In the genomic region with DNA sequence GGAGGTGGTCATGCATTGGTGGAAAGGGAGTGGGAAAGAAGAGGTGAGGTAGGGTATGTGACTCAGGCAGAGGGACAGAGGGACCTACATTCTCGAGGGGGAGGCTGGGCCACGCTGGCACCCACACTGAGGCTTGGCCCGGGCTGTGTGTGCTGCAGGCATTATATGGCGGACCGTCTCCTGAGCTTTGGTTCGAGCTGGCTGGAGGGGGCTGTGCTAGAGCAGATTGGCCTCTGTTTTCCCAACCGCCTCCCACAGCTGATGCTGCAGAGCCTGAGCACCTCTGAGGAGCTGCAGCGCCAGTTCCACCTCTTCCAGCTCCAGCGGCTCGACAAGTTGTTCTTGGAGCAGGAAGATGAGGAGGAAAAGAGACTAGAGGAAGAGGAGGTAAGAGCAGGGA, we compare ENCODE assay signal across 23 cellular contexts. TPM values are rescaled to one million over a fixed set of nuclear protein-coding genes. Genes with fewer than 3 reads are reported as not detected.
"Had no signal": no experiment of that assay in that cellular context is flagged by ENCODE, and none has a peak within 500 bp of the region (broad histone marks: within the 10 kb centered on the region; RNA-seq: fewer than 3 reads in every experiment).

No MANE protein-coding gene starts in this region.

- H3K27ac ChIP-seq: esophagus muscularis mucosa, left ventricle myocardium inferior, ovary, psoas muscle, right atrium auricular region, tibial artery had no signal

- H3K9me3 Mint-ChIP-seq: activated CD4-positive, alpha-beta memory T cell treated with anti-CD3 and anti-CD28 coated beads for 36 hours; activated T-helper 1 cell treated with anti-CD3 and anti-CD28 coated beads, Interleukin-12 subunit alpha, Interleukin-12 subunit beta, Interleukin-2, Interleukin-4 antibody, amounts not matched to agents 30 ng/mL and 10 ng/mL and 1 ng/mL, durations not matched to agents 14 hours and 24 hours and 36 hours; brain; natural killer cell treated with Interleukin-12 subunit alpha and Interleukin-12 subunit beta and Interleukin-15 and Interleukin-18, amount 100 ng/mL, for 72 hours; stimulated activated naive CD8-positive, alpha-beta T cell treated with anti-CD3 and anti-CD28 coated beads, Interleukin-15, Interleukin-2, amounts not matched to agents 100 ng/mL and 50 ng/mL, for 24 hours; T-cell had no signal

- DNase-seq: activated CD4-positive, alpha-beta memory T cell treated with anti-CD3 and anti-CD28 coated beads for 36 hours; activated CD4-positive, alpha-beta T cell treated with anti-CD3 and anti-CD28 coated beads for 48 hours; activated naive CD4-positive, alpha-beta T cell; activated T-cell treated with anti-CD3 and anti-CD28 coated beads for 4 hours; dermis blood vessel endothelial cell; effector memory CD4-positive, alpha-beta T cell; hippocampal formation; left ventricle myocardium inferior; psoas muscle; stimulated activated CD4-positive, alpha-beta T cell treated with anti-CD3 and anti-CD28 coated beads, Interleukin-12 subunit alpha, Interleukin-12 subunit beta, amount 100 ng/mL, for 4 hours; stimulated activated CD4-positive, alpha-beta T cell treated with anti-CD3 and anti-CD28 coated beads, Interleukin-4, amount 100 ng/mL, for 4 hours; substantia nigra; T-cell had no signal

- H3K9me3 ChIP-seq: esophagus muscularis mucosa, left ventricle myocardium inferior, ovary, psoas muscle, right atrium auricular region, tibial artery had no signal

- H3K36me3 ChIP-seq: ovary had no signal

- H3K27me3 Mint-ChIP-seq: activated CD4-positive, alpha-beta memory T cell treated with anti-CD3 and anti-CD28 coated beads for 36 hours; brain; natural killer cell treated with Interleukin-12 subunit alpha and Interleukin-12 subunit beta and Interleukin-15 and Interleukin-18, amount 100 ng/mL, for 72 hours; stimulated activated naive CD8-positive, alpha-beta T cell treated with anti-CD3 and anti-CD28 coated beads, Interleukin-15, Interleukin-2, amounts not matched to agents 100 ng/mL and 50 ng/mL, for 24 hours; T-cell had no signal

- ATAC-seq: natural killer cell treated with Interleukin-12 subunit alpha and Interleukin-12 subunit beta and Interleukin-15 and Interleukin-18, amount 100 ng/mL, for 72 hours; psoas muscle; SK-N-SH treated with all-trans-retinoic acid at 6 μM for 48 hours; T-cell had no signal

- H3K4me1 ChIP-seq: esophagus muscularis mucosa, left ventricle myocardium inferior, psoas muscle, right atrium auricular region, tibial artery had no signal

- H3K27me3 ChIP-seq: esophagus muscularis mucosa, ovary, right atrium auricular region, tibial artery had no signal

- H3K36me3 Mint-ChIP-seq: natural killer cell treated with Interleukin-12 subunit alpha and Interleukin-12 subunit beta and Interleukin-15 and Interleukin-18, amount 100 ng/mL, for 72 hours had no signal

- H3K4me3 ChIP-seq: esophagus muscularis mucosa, left ventricle myocardium inferior, ovary, psoas muscle, right atrium auricular region, tibial artery had no signal

- H3K27ac Mint-ChIP-seq: activated CD4-positive, alpha-beta memory T cell treated with anti-CD3 and anti-CD28 coated beads for 36 hours; activated T-helper 1 cell treated with anti-CD3 and anti-CD28 coated beads, Interleukin-12 subunit alpha, Interleukin-12 subunit beta, Interleukin-2, Interleukin-4 antibody, amounts not matched to agents 30 ng/mL and 10 ng/mL and 1 ng/mL, durations not matched to agents 14 hours and 24 hours and 36 hours; natural killer cell treated with Interleukin-12 subunit alpha and Interleukin-12 subunit beta and Interleukin-15 and Interleukin-18, amount 100 ng/mL, for 72 hours; stimulated activated naive CD8-positive, alpha-beta T cell treated with anti-CD3 and anti-CD28 coated beads, Interleukin-15, Interleukin-2, amounts not matched to agents 100 ng/mL and 50 ng/mL, for 24 hours; T-cell had no signal

- H3K4me3 Mint-ChIP-seq: activated CD4-positive, alpha-beta memory T cell treated with anti-CD3 and anti-CD28 coated beads for 36 hours; activated T-helper 1 cell treated with anti-CD3 and anti-CD28 coated beads, Interleukin-12 subunit alpha, Interleukin-12 subunit beta, Interleukin-2, Interleukin-4 antibody, amounts not matched to agents 30 ng/mL and 10 ng/mL and 1 ng/mL, durations not matched to agents 14 hours and 24 hours and 36 hours; brain; natural killer cell treated with Interleukin-12 subunit alpha and Interleukin-12 subunit beta and Interleukin-15 and Interleukin-18, amount 100 ng/mL, for 72 hours; stimulated activated naive CD8-positive, alpha-beta T cell treated with anti-CD3 and anti-CD28 coated beads, Interleukin-15, Interleukin-2, amounts not matched to agents 100 ng/mL and 50 ng/mL, for 24 hours; T-cell had no signal

- H3K4me1 Mint-ChIP-seq: brain, T-cell had no signal

RNA-seq across cellular contexts. Expression of gene TTBK1, which starts 37.4 kb away (rescaled TPM):
- total RNA-seq: dermis blood vessel endothelial cell, psoas muscle had no signal
- polyA plus RNA-seq: aorta had no signal
